1 cellular context compared by ENCODE assay signal in genomic region chr3:21752749-21753347, GRCh38.
TF ChIP-seq lines count a peak whose summit lies in the region.

No MANE protein-coding gene starts in this region.

TF ChIP-seq in GM23338, 12 proteins besides CTCF, POLR2A, EP300 and RAD21 (continued from another document):
- TF ChIP-seq ETS1 (IDR thresholded peaks at IDR 0.05) (no peak), JUNB (IDR thresholded peaks at IDR 0.05; ENCODE audit: unreplicated experiment) (no peak), ZNF114 (CRISPR knock-in tag; IDR thresholded peaks at IDR 0.05) (no peak), CREB1 (CRISPR knock-in tag; IDR thresholded peaks at IDR 0.05; ENCODE audit: low read depth) (no peak), NANOG (IDR thresholded peaks at IDR 0.05; ENCODE audit: borderline replicate concordance) (no peak), ZNF331 (CRISPR knock-in tag; IDR thresholded peaks at IDR 0.05; ENCODE audit: low read depth) (no peak), REST (IDR thresholded peaks at IDR 0.05; ENCODE audit: unreplicated experiment) (no peak), EZH2 (IDR thresholded peaks at IDR 0.05; ENCODE audit: low read depth, unreplicated experiment) (no peak)
